In the genomic region with DNA sequence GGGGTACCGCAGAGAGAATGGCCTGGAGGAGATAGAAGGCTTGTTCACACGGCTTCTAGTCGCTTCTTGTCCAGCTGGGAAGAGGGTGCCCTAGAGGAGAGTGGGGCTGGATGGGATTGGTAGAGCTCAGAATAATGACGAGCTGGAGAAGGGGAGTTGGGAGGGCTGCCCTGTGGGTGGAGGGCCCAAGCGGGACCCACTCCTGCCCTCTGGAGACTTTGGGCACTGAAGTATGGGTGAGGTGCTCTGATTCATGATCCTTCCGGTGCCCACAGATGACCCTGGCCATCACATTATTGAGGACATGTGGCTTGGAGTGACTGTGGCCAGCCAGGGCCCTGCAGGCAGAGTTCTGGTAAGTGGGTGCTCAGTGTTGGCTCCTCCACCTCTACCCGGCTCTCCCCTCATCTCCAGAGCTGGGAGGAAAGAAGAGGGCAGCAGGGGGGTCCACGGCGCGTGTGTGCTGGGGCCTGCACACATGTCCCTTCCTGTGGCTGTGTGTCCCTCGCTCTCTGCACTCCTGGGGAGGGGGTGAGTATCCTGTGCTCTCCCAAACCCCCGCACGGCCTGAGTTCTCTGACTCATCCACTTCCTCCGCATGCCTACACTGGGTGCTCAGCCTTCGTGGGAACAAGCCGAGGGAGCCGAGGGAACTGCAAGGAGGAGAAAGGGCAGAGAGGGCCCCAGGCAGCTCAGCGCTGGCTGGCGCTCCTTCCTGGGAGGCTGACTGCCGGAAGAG, we compare ENCODE assay signal across 8 cellular contexts. TPM values are rescaled to one million over a fixed set of nuclear protein-coding genes. Genes with fewer than 3 reads are reported as not detected.
DNase-seq lines count a peak whose midpoint lies in the region; ATAC-seq and TF ChIP-seq lines count a peak whose summit lies in the region.

No MANE protein-coding gene starts in this region.

- no peaks in the 10 kb centered on the region for H3K27me3 ChIP-seq in suprapubic skin

- H3K9me3 ChIP-seq in suprapubic skin: no peaks in the 10 kb centered on the region

- TF ChIP-seq POLR2A in suprapubic skin (IDR thresholded peaks at IDR 0.05): no peak

- H3K36me3 ChIP-seq in suprapubic skin: no peaks in the 10 kb centered on the region

- peak overlapping the region; percentile 89 for H3K27ac ChIP-seq in suprapubic skin

- WGBS in suprapubic skin: 32% methylated on average over 17 of the region's 20 CpGs

- TF ChIP-seq EP300 in suprapubic skin (IDR thresholded peaks at IDR 0.05): no peak

- ATAC-seq in GM19463 (IDR thresholded peaks at IDR 0.05; ENCODE audit: unreplicated experiment): no peak

- DNase-seq in HK-2 (ENCODE audit: unreplicated experiment) (peak; percentile 95), astrocyte of the spinal cord (ENCODE audit: low read depth, low spot score) (peak; percentile 91), kidney glomerular epithelial cell (lab: John Stamatoyannopoulos, UW) (peak; percentile 93), suprapubic skin (ENCODE audit: low spot score in 2 of 2) (no peak), D341Med (ENCODE audit: low spot score) (no peak), NCI-H2081 treated with DMSO at 0.1 percent for 48 hours (lab: John Stamatoyannopoulos, UW) (no peak), GM20000 (ENCODE audit: low spot score) (no peak)

- H3K4me3 ChIP-seq in astrocyte of the spinal cord (ENCODE audit: low read depth, low read length) (no peak overlapping the region), suprapubic skin (no peak overlapping the region)

- in situ Hi-C loops in astrocyte of the spinal cord (cut with HindIII; ENCODE audit: low sequenced_read_pairs): no loop called here

- peaks cover 65% of the 10 kb centered on the region for H3K4me1 ChIP-seq in suprapubic skin

- TF ChIP-seq CTCF in astrocyte of the spinal cord (IDR thresholded peaks at IDR 0.05; ENCODE audit: low read depth, low read length) (no peak), suprapubic skin (IDR thresholded peaks at IDR 0.05) (no peak), GM20000 (IDR thresholded peaks at IDR 0.05; ENCODE audit: extremely low read depth, missing control alignments) (no peak)

RNA-seq across cellular contexts. Expression of gene ITGA3, which starts 8.5 kb away (rescaled TPM):
- 100 to 1,000 TPM in 3 of 4 donors, 10 to 100 TPM in 1; 85.9 to 229 (median 198) TPM for total RNA-seq in suprapubic skin

RNA-seq across cellular contexts. Expression of gene PDK2, which starts 30.7 kb away (rescaled TPM):
- 100 to 1,000 TPM in 2 of 4 donors, 10 to 100 TPM in 2; 33.2 to 114 (median 69.6) TPM for total RNA-seq in suprapubic skin

Comparison
In these comparisons a context has a peak if more than half of its experiments do, and no peak if none do; other contexts are left out.
1. DNase-seq: peak in HK-2 (single experiment), astrocyte of the spinal cord (single experiment) and kidney glomerular epithelial cell (single experiment); none in suprapubic skin (0 of 2), D341Med (single experiment), NCI-H2081 treated with DMSO at 0.1 percent for 48 hours (single experiment) and GM20000 (single experiment).